1 cellular context compared by ENCODE assay signal in genomic region chr5:10601246-10602030, GRCh38.
TF ChIP-seq lines count a peak whose summit lies in the region.

No MANE protein-coding gene starts in this region.

TF ChIP-seq in K562, 482 proteins besides CTCF, POLR2A, EP300 and RAD21 (continued from another document and continues in another):
- TF ChIP-seq SFPQ (IDR thresholded peaks at IDR 0.05; ENCODE audit: low read depth, low read length) (no peak), ARID3A (IDR thresholded peaks at IDR 0.05; ENCODE audit: borderline replicate concordance, low read depth, low read length) (no peak), ZNF699 (CRISPR knock-in tag; IDR thresholded peaks at IDR 0.05; ENCODE audit: insufficient replicate concordance) (no peak), ATF1 (CRISPR knock-in tag; IDR thresholded peaks at IDR 0.05) (no peak), ATF1 (tag; IDR thresholded peaks at IDR 0.05) (peak; percentile 77), SMARCA4 (IDR thresholded peaks at IDR 0.05) (peak; percentile 10; the same call in 1 of the 2 replicates), ARID2 (IDR thresholded peaks at IDR 0.05) (no peak), CREBBP (IDR thresholded peaks at IDR 0.05; ENCODE audit: low read depth, low read length) (no peak), NR2F6 (CRISPR knock-in tag; IDR thresholded peaks at IDR 0.05) (no peak), THRA (IDR thresholded peaks at IDR 0.05) (no peak), RBM14 (IDR thresholded peaks at IDR 0.05; ENCODE audit: borderline replicate concordance, insufficient read depth, low read depth, low read length) (no peak), KDM1A (IDR thresholded peaks at IDR 0.05) (peak in 1 of 2 experiments; percentile 45; a peak in 2 of 4 replicates), ZFP36 (IDR thresholded peaks at IDR 0.05; ENCODE audit: low read depth, low read length, partially characterized antibody) (no peak), PATZ1 (CRISPR knock-in tag; IDR thresholded peaks at IDR 0.05; ENCODE audit: borderline replicate concordance) (no peak), ZNF263 (CRISPR knock-in tag; IDR thresholded peaks at IDR 0.05; ENCODE audit: borderline replicate concordance) (peak; percentile 74; the same call in 1 of the 2 replicates), ZNF785 (CRISPR knock-in tag; IDR thresholded peaks at IDR 0.05) (no peak), POLR3G (IDR thresholded peaks at IDR 0.05; ENCODE audit: extremely low read depth, insufficient read length, insufficient replicate concordance) (no peak), FOSL1 (tag; conservative IDR thresholded peaks at IDR 0.05) (peak; percentile 53; the same call in 1 of the 2 replicates), BRD9 (IDR thresholded peaks at IDR 0.05; ENCODE audit: low read depth, partially characterized antibody) (no peak), MAFG (tag; conservative IDR thresholded peaks at IDR 0.05) (0 out of 2 replicates have a peak, but pooled peaks have one; percentile 10), NCOA2 (IDR thresholded peaks at IDR 0.05; ENCODE audit: partially characterized antibody in 2 of 2) (peak in 1 of 2 experiments; percentile 54), GMEB1 (CRISPR knock-in tag; IDR thresholded peaks at IDR 0.05) (0 out of 2 replicates have a peak, but pooled peaks have one; percentile 8), GABPB1 (CRISPR knock-in tag; IDR thresholded peaks at IDR 0.05) (peak; percentile 3; the same call in 1 of the 2 replicates), KLF1 (tag; IDR thresholded peaks at IDR 0.05) (no peak), TBP (optimal IDR thresholded peaks at IDR 0.05; ENCODE audit: low read depth, low read length) (peak; percentile 35), ZNF431 (CRISPR knock-in tag; IDR thresholded peaks at IDR 0.05) (no peak), ZNF584 (CRISPR knock-in tag; IDR thresholded peaks at IDR 0.05; ENCODE audit: low read depth) (peak; percentile 50; the same call in 1 of the 2 replicates), ZFX (CRISPR knock-in tag; IDR thresholded peaks at IDR 0.05) (no peak), SMAD1 (IDR thresholded peaks at IDR 0.05; ENCODE audit: low read depth, low read length, partially characterized antibody) (peak; percentile 94), ZBTB2 (IDR thresholded peaks at IDR 0.05) (peak; percentile 59; the same call in 1 of the 2 replicates), L3MBTL2 (IDR thresholded peaks at IDR 0.05) (peak; percentile 94), FOXK2 (conservative IDR thresholded peaks at IDR 0.05 in 1 of 2, IDR thresholded peaks at IDR 0.05 in 1 of 2; ENCODE audit: low read depth in 2 of 2) (peak; percentile 68 to 75; a peak in 3 of 4 replicates), ZBTB11 (CRISPR knock-in tag; IDR thresholded peaks at IDR 0.05) (peak in 1 of 3 experiments; percentile 71; a peak in 2 of 6 replicates), ZNF316 (IDR thresholded peaks at IDR 0.05) (no peak), ZNF592 (IDR thresholded peaks at IDR 0.05) (peak; percentile 83), FOXP1 (CRISPR knock-in tag; IDR thresholded peaks at IDR 0.05) (peak; percentile 64; the same call in 1 of the 2 replicates), TEAD4 (IDR thresholded peaks at IDR 0.05; ENCODE audit: low read length) (peak; percentile 17; the same call in 1 of the 2 replicates), TEAD4 (CRISPR knock-in tag; IDR thresholded peaks at IDR 0.05; ENCODE audit: borderline replicate concordance) (no peak), ETV1 (tag; conservative IDR thresholded peaks at IDR 0.05; ENCODE audit: low read depth) (0 out of 2 replicates have a peak, but pooled peaks have one; percentile 21), NKRF (IDR thresholded peaks at IDR 0.05; ENCODE audit: borderline replicate concordance) (peak; percentile 63), CHD4 (IDR thresholded peaks at IDR 0.05; ENCODE audit: insufficient read depth, insufficient replicate concordance, low read depth, low read length, poor library complexity, severe bottlenecking) (no peak)
